25 cellular contexts compared by ENCODE assay signal in the genomic region with DNA sequence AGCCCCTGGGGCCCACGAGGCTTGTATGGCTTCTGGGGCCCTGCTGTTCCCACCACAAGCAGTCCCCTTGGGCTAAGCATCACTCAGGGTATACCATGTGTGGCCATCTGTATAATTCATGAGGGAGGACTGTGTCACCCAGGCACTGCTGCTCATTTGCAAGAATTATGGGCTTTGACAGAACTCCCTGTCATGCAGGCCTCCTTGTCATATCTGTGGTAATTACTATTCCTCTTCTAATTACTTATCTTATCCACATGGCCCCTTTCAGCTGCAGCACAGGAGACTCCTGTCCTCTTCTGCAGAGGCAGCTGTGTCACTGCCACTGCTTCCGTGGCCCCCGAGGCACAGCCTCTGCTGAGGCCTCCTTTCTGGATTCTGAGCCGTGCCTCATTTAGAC. TPM values are rescaled to one million over a fixed set of nuclear protein-coding genes. Genes with fewer than 3 reads are reported as not detected.
"Had no signal": no experiment of that assay in that cellular context is flagged by ENCODE, and none has a peak within 500 bp of the region (broad histone marks: within the 10 kb centered on the region; RNA-seq: fewer than 3 reads in every experiment).

No MANE protein-coding gene starts in this region.

- H3K4me3 ChIP-seq: K562, SJSA1 had no signal

- DNase-seq: MV-4-11; NCI-H1048; NCI-H1105; NCI-H1436 treated with DMSO at 0.1 percent for 48 hours; NCI-H1694; NCI-H187 treated with DMSO at 0.1 percent for 48 hours; NCI-H2029 treated with DMSO at 0.1 percent for 48 hours; NCI-H2171 treated with DMSO at 0.1 percent for 48 hours; NCI-H345; NCI-H446 treated with DMSO at 0.1 percent for 48 hours; NCI-H510A treated with DMSO at 0.1 percent for 48 hours; NCI-H526 treated with DMSO at 0.1 percent for 48 hours; NCI-H748 treated with DMSO at 0.1 percent for 48 hours; NK-92 treated with Interleukin-12 subunit alpha and Interleukin-12 subunit beta, amount 100 ng/mL, for 24 hours; Right ventricle myocardium superior; RPMI8226; SIG-M5; T-helper 17 cell had no signal

- H3K4me1 ChIP-seq: SJSA1 had no signal

- H3K27me3 ChIP-seq: SJSA1 had no signal

- H3K4me2 ChIP-seq: KMS-11 had no signal

- ATAC-seq: K562, T-helper 17 cell had no signal

- H3K27ac ChIP-seq: HL-60, KMS-11, SJSA1 had no signal

- H3K36me3 ChIP-seq: SJSA1 had no signal

- H3K9ac ChIP-seq: KMS-11 had no signal

RNA-seq across cellular contexts. Expression of a gene that starts 46.3 kb away (rescaled TPM):
- total RNA-seq: LHCN-M2, MCF 10A, OCI-LY7, SJSA1, T-helper 17 cell had no signal
